8 cellular contexts compared by ENCODE assay signal in the genomic region with DNA sequence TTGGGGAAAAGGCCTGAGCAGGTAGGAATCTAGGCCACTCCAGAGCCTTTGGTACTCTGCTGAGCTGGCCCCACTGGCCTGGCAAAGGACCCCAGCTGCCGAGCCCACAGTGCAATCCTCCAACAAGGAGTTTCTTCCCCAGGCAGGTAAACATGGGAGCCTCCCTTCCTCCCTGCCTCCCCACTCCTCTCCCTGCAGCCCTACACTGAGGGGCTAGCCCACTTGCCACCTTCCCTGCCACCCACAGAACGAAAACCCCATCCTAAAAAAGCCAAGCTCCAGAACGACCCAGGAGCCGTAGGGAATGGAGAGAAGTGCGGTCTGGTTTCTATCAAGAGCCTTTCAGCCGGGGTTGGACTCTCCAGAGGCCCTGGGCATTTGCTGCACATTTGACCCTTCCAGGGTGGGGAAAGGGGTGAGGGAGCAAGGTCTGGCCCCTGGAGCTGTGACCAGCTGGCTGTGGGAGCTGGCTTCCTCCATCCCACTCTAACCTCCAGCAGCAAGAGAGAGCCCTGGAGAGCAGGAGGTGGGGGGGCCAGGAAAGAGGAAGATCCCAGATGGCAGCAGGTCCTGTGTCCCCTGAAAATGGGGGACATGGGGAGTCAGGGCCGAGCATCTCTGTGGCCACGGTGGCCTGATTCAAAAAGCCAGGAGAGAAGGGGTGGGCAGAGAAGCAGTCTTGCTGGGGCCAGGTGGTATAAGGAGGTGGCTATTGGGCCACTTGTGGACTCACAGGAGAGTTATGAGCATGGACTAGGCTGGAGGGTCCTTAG. TPM values are rescaled to one million over a fixed set of nuclear protein-coding genes. Genes with fewer than 3 reads are reported as not detected.
DNase-seq lines count a peak whose midpoint lies in the region; ATAC-seq and TF ChIP-seq lines count a peak whose summit lies in the region.

No MANE protein-coding gene starts in this region.

- H3K4me3 ChIP-seq in CD8-positive, alpha-beta memory T cell (ENCODE audit: low read length), result no peak overlapping the region
- H3K4me3 ChIP-seq in SK-N-SH (ENCODE audit: low read depth in 2 of 2, low read length in 1 of 2) (peak overlapping the region; percentile 54 to 70; a peak in 3 of 4 replicates), right cardiac atrium (ENCODE audit: low read length) (peak overlapping the region; percentile 67), prostate gland (peak overlapping the region; percentile 60 to 65)

- CTCF ChIA-PET in CD8-positive, alpha-beta memory T cell (lab: Charles Lee), result interaction anchor here (1.0 to 8.4 kb wide), 7 partner anchors 11 to 318 kb away, joined by 3 to 84 read pairs (median 6); a partner anchor contains a TSS
- CTCF ChIA-PET in SK-N-SH (lab: Yijun Ruan, JAX), result interaction anchor here (0.5 to 12.5 kb wide), 17 partner anchors 9 to 904 kb away, joined by 3 to 219 read pairs (median 4); a partner anchor contains a TSS

- intact Hi-C loops in right cardiac atrium (cut with DNase I), result no loop called here
- intact Hi-C loops in prostate gland (cut with DNase I), result no loop called here

- peak in 1 of 2 experiments; percentile 82; a peak in 2 of 4 replicates for TF ChIP-seq EP300 in SK-N-SH (IDR thresholded peaks at IDR 0.05; ENCODE audit: borderline replicate concordance in 1 of 2, low read depth in 1 of 2, low read length in 1 of 2)

- H3K27ac ChIP-seq in CD8-positive, alpha-beta memory T cell (ENCODE audit: low read depth, low read length), result no peak overlapping the region
- H3K27ac ChIP-seq in SK-N-SH (ENCODE audit: low read depth in 2 of 2, low read length in 1 of 2), result peak overlapping the region in 1 of 2 experiments; percentile 85; a peak in 2 of 4 replicates
- peak overlapping the region; percentile 60 for H3K27ac ChIP-seq in right cardiac atrium (ENCODE audit: low read length)
- peak overlapping the region; percentile 74 to 78 for H3K27ac ChIP-seq in prostate gland

- H3K9ac ChIP-seq in SK-N-SH, result no peak overlapping the region

- peaks cover 5 to 20% (median 6%) of the 10 kb centered on the region in 3 donors for H3K4me1 Mint-ChIP-seq in CD8-positive, alpha-beta memory T cell

- TF ChIP-seq CTCF in SK-N-SH (IDR thresholded peaks at IDR 0.05), result no peak
- no peak for TF ChIP-seq CTCF in prostate gland (IDR thresholded peaks at IDR 0.05)

- no peak overlapping the region for H3K4me2 ChIP-seq in SK-N-SH

- in situ Hi-C loops in ACHN (cut with HindIII; ENCODE audit: low pct_ligation_motif_present, low pct_unique_long_range_greater_than_20kb, low sequenced_read_pairs), result no loop called here

- H3K36me3 ChIP-seq in CD8-positive, alpha-beta memory T cell (ENCODE audit: insufficient read depth, low read length), result no peaks in the 10 kb centered on the region
- no peaks in the 10 kb centered on the region for H3K36me3 ChIP-seq in SK-N-SH (replicated peaks in 1 of 2; ENCODE audit: control insufficient read depth in 1 of 2, insufficient read depth in 2 of 2, low read length in 1 of 2)
- H3K36me3 ChIP-seq in prostate gland, result no peaks in the 10 kb centered on the region

- H3K9me3 ChIP-seq in CD8-positive, alpha-beta memory T cell (ENCODE audit: low read length), result no peaks in the 10 kb centered on the region
- H3K9me3 ChIP-seq in SK-N-SH, result no peaks in the 10 kb centered on the region
- H3K9me3 ChIP-seq in right cardiac atrium (ENCODE audit: control insufficient read depth, low read length), result no peaks in the 10 kb centered on the region
- no peaks in the 10 kb centered on the region for H3K9me3 ChIP-seq in prostate gland

- H3K36me3 Mint-ChIP-seq in CD8-positive, alpha-beta memory T cell, result peaks cover 0 to 1% (median 0%) of the 10 kb centered on the region in 3 donors

- no peaks in the 10 kb centered on the region for H3K9me2 ChIP-seq in SK-N-SH

- no peaks in the 10 kb centered on the region for H3K79me2 ChIP-seq in SK-N-SH (ENCODE audit: insufficient read depth)

- ATAC-seq in right cardiac atrium (peak in 1 of 2 donors; percentile 2), GM19324 (IDR thresholded peaks at IDR 0.05; ENCODE audit: low FRiP score, unreplicated experiment) (no peak), HG03039 (IDR thresholded peaks at IDR 0.05; ENCODE audit: unreplicated experiment) (no peak)

- H3F3A ChIP-seq in SK-N-SH (replicated peaks; ENCODE audit: insufficient read depth), result peaks cover 5% of the 10 kb centered on the region

- peaks cover 4 to 19% of the 10 kb centered on the region in 2 donors for H3K27me3 Mint-ChIP-seq in CD8-positive, alpha-beta memory T cell

- H4K20me1 ChIP-seq in SK-N-SH (ENCODE audit: insufficient read depth), result no peaks in the 10 kb centered on the region

- H2AFZ ChIP-seq in SK-N-SH (ENCODE audit: low read depth), result no peak overlapping the region

- 88% methylated on average over 7 of the region's 8 CpGs for WGBS in SK-N-SH (ENCODE audit: low lambda C conversion rate)
- 64% methylated on average over 8 of the region's 8 CpGs for WGBS in right cardiac atrium
- WGBS in prostate gland, result 86% methylated on average over 8 of the region's 8 CpGs

- no peaks in the 10 kb centered on the region for H3K9me3 Mint-ChIP-seq in CD8-positive, alpha-beta memory T cell

- H3K27ac Mint-ChIP-seq in CD8-positive, alpha-beta memory T cell, result peak overlapping the region in 3 of 8 donors; percentile 4 to 72 (median 29)

- no peak for DNase-seq in CD8-positive, alpha-beta memory T cell
- DNase-seq in SK-N-SH (peak; percentile 91), right cardiac atrium (peak in 1 of 3 donors; percentile 31), prostate gland (ENCODE audit: low spot score) (no peak), ACHN (no peak), DMS79 (lab: John Stamatoyannopoulos, UW) (no peak)

- peaks cover 13% of the 10 kb centered on the region for H3K4me1 ChIP-seq in CD8-positive, alpha-beta memory T cell (ENCODE audit: insufficient read depth, low read length)
- H3K4me1 ChIP-seq in SK-N-SH (ENCODE audit: control insufficient read depth in 1 of 2, insufficient read depth in 2 of 2, low read depth in 1 of 2, low read length in 1 of 2), result peaks cover 0 to 22% of the 10 kb centered on the region in 2 experiments; a peak in 1 of 4 replicates
- H3K4me1 ChIP-seq in right cardiac atrium (ENCODE audit: control insufficient read depth, insufficient read depth, low read length), result no peaks in the 10 kb centered on the region
- H3K4me1 ChIP-seq in prostate gland (replicated peaks), result peaks cover 6% of the 10 kb centered on the region

- POLR2A ChIA-PET in CD8-positive, alpha-beta memory T cell (lab: Charles Lee), result interaction anchor here (0.6 kb wide), 1 partner anchor 201 kb away, joined by 3 read pairs; no protein-coding TSS in a partner anchor
- POLR2A ChIA-PET in SK-N-SH (lab: Yijun Ruan, JAX), result interaction anchor here (0.5 to 6.7 kb wide), 15 partner anchors 9 to 591 kb away, joined by 3 to 97 read pairs (median 4); a partner anchor contains a TSS

- no peak for TF ChIP-seq RAD21 in SK-N-SH (IDR thresholded peaks at IDR 0.05; ENCODE audit: low read length)

- no peak for TF ChIP-seq POLR2A in prostate gland (IDR thresholded peaks at IDR 0.05)

- H3K27me3 ChIP-seq in CD8-positive, alpha-beta memory T cell (ENCODE audit: insufficient read depth, low read length, poor library complexity, severe bottlenecking), result peaks cover 8% of the 10 kb centered on the region
- H3K27me3 ChIP-seq in SK-N-SH (ENCODE audit: insufficient read depth), result peaks cover 26% of the 10 kb centered on the region
- H3K27me3 ChIP-seq in right cardiac atrium (ENCODE audit: control insufficient read depth, insufficient read depth), result no peaks in the 10 kb centered on the region
- H3K27me3 ChIP-seq in prostate gland (replicated peaks; ENCODE audit: insufficient read depth), result no peaks in the 10 kb centered on the region

- peak overlapping the region; percentile 59 to 89 (median 69) for H3K4me3 Mint-ChIP-seq in CD8-positive, alpha-beta memory T cell

TF ChIP-seq in SK-N-SH, 30 proteins besides CTCF, POLR2A, EP300 and RAD21:
- TF ChIP-seq NFIC (IDR thresholded peaks at IDR 0.05; ENCODE audit: borderline replicate concordance) (no peak), RCOR1 (IDR thresholded peaks at IDR 0.05; ENCODE audit: low read length) (peak; percentile 72; the same call in 1 of the 2 replicates)

RNA-seq across cellular contexts. Expression of a gene that starts 1.3 kb away (rescaled TPM):
- total RNA-seq in CD8-positive, alpha-beta memory T cell, result 1 to 10 TPM in 1 of 2 experiments, under 1 TPM in 1; 0.91 to 2.3 TPM
- 5.2 TPM for polyA plus RNA-seq in CD8-positive, alpha-beta memory T cell
- polyA plus RNA-seq in SK-N-SH (2012; rRNA removed) (2.5 and 2.9 TPM in 2 replicates), right cardiac atrium (12.0 TPM)
- 1.3 and 2.2 TPM in 2 replicates for polyA plus RNA-seq in SK-N-SH (2012; cell fraction: cytosol; rRNA removed)
- 13.2 and 16.3 TPM in 2 replicates for polyA plus RNA-seq in SK-N-SH (2012; cell fraction: nucleus; rRNA removed)
- total RNA-seq in right cardiac atrium (10 to 100 TPM in 2 of 4 donors, 1 to 10 TPM in 2; 6.5 to 11.9 (median 10.1) TPM), prostate gland (100 to 1,000 TPM in 1 of 2 donors, 10 to 100 TPM in 1; 87.1 to 101 TPM)

RNA-seq across cellular contexts. Expression of a gene that starts 16.2 kb away (rescaled TPM):
- 1 to 10 TPM; 1.5 to 1.7 TPM for total RNA-seq in CD8-positive, alpha-beta memory T cell
- 0.06 TPM for polyA plus RNA-seq in CD8-positive, alpha-beta memory T cell
- polyA plus RNA-seq in SK-N-SH (2012; rRNA removed) (18.6 and 21.2 TPM in 2 replicates), right cardiac atrium (13.8 TPM)
- 9.6 and 15.3 TPM in 2 replicates for polyA plus RNA-seq in SK-N-SH (2012; cell fraction: cytosol; rRNA removed)
- polyA plus RNA-seq in SK-N-SH (2012; cell fraction: nucleus; rRNA removed), result 25.0 and 29.9 TPM in 2 replicates
- total RNA-seq in right cardiac atrium (10 to 100 TPM; 11.0 to 17.5 (median 14.2) TPM), prostate gland (10 to 100 TPM; 13.7 to 34.9 TPM)

RNA-seq across cellular contexts. Expression of a gene that starts 35.6 kb away (rescaled TPM):
- total RNA-seq in CD8-positive, alpha-beta memory T cell, result not detected
- polyA plus RNA-seq in CD8-positive, alpha-beta memory T cell, result not detected
- polyA plus RNA-seq in SK-N-SH (2012; rRNA removed) (not detected in 2 replicates), right cardiac atrium (not detected)
- not detected in 2 replicates for polyA plus RNA-seq in SK-N-SH (2012; cell fraction: cytosol; rRNA removed)
- not detected in 2 replicates for polyA plus RNA-seq in SK-N-SH (2012; cell fraction: nucleus; rRNA removed)
- total RNA-seq in right cardiac atrium (not detected), prostate gland (not detected)

RNA-seq across cellular contexts. Expression of a gene that starts 41.2 kb away (rescaled TPM):
- 10 to 100 TPM; 65.5 to 68.8 TPM for total RNA-seq in CD8-positive, alpha-beta memory T cell
- polyA plus RNA-seq in CD8-positive, alpha-beta memory T cell, result 48.0 TPM
- polyA plus RNA-seq in SK-N-SH (2012; rRNA removed), result 87.3 and 89.2 TPM in 2 replicates
- polyA plus RNA-seq in SK-N-SH (2012; cell fraction: cytosol; rRNA removed), result 86.8 and 89.7 TPM in 2 replicates
- polyA plus RNA-seq in SK-N-SH (2012; cell fraction: nucleus; rRNA removed), result 31.8 and 37.9 TPM in 2 replicates
- total RNA-seq in right cardiac atrium, result 10 to 100 TPM; 35.1 to 44.6 (median 37.3) TPM
- polyA plus RNA-seq in right cardiac atrium, result 62.6 TPM
- total RNA-seq in prostate gland, result 10 to 100 TPM; 28.4 to 73.8 TPM

RNA-seq across cellular contexts. Expression of a gene that starts 47.2 kb away (rescaled TPM):
- not detected for total RNA-seq in CD8-positive, alpha-beta memory T cell
- not detected for polyA plus RNA-seq in CD8-positive, alpha-beta memory T cell
- polyA plus RNA-seq in SK-N-SH (2012; rRNA removed) (not detected in 2 replicates), right cardiac atrium (not detected)
- not detected in 2 replicates for polyA plus RNA-seq in SK-N-SH (2012; cell fraction: cytosol; rRNA removed)
- polyA plus RNA-seq in SK-N-SH (2012; cell fraction: nucleus; rRNA removed), result not detected in 2 replicates
- total RNA-seq in right cardiac atrium (not detected), prostate gland (under 1 TPM in 1 of 2 donors, not detected in 1; 0.85 TPM)

Comparison
In these comparisons a context has a peak if more than half of its experiments do, and no peak if none do; other contexts are left out.
1. RNA of a gene that starts 1.3 kb away (total RNA-seq): 87.1 to 101 TPM in prostate gland; 6.5 to 11.9 TPM in right cardiac atrium and 0.91 to 2.3 TPM in CD8-positive, alpha-beta memory T cell; every median in the first group is over 4 times any median in the second.
2. RNA of a gene that starts 16.2 kb away (total RNA-seq): 13.7 to 34.9 TPM in prostate gland and 11.0 to 17.5 TPM in right cardiac atrium; 1.5 to 1.7 TPM in CD8-positive, alpha-beta memory T cell; every median in the first group is over 4 times any median in the second.